In genomic region chr18:23227729-23228075, GRCh38 we compare ENCODE assay signal across 11 cellular contexts.
A peak's percentile ranks its signal among the peaks of the same experiment; 100 is the strongest.
DNase-seq lines count a peak whose midpoint lies in the region; ATAC-seq and TF ChIP-seq lines count a peak whose summit lies in the region.
"Had no signal": no experiment of that assay in that cellular context is flagged by ENCODE, and none has a peak within 500 bp of the region (broad histone marks: within the 10 kb centered on the region; RNA-seq: fewer than 3 reads in every experiment).

No MANE protein-coding gene starts in this region.

- no peak for TF ChIP-seq CTCF in coronary artery (IDR thresholded peaks at IDR 0.05)

- peak; percentile 82 for DNase-seq in DMS53 treated with DMSO at 0.1 percent for 48 hours (lab: John Stamatoyannopoulos, UW; ENCODE audit: unreplicated experiment)
- peak; percentile 25 for DNase-seq in NCI-H345 treated with DMSO at 0.1 percent for 48 hours (lab: John Stamatoyannopoulos, UW; ENCODE audit: unreplicated experiment)
- no peak for DNase-seq in coronary artery (ENCODE audit: low spot score)
- peak; percentile 41 for DNase-seq in retina
- DNase-seq in stimulated activated CD4-positive, alpha-beta T cell treated with anti-CD3 and anti-CD28 coated beads, Interleukin-12 subunit alpha, Interleukin-12 subunit beta, amount 100 ng/mL, for 4 hours = no peak
- DNase-seq in NCI-H526 (lab: John Stamatoyannopoulos, UW) = no peak
- DNase-seq: activated naive CD4-positive, alpha-beta T cell treated with Interleukin-2 at 50 U/mL for 16 hours; MV-4-11; natural killer cell had no signal

- ATAC-seq in HG02885 (IDR thresholded peaks at IDR 0.05; ENCODE audit: poor library complexity, unreplicated experiment) (no peak), GM18873 (IDR thresholded peaks at IDR 0.05; ENCODE audit: low FRiP score, unreplicated experiment) (no peak)
- ATAC-seq: natural killer cell had no signal

- H3K27ac ChIP-seq in coronary artery = peak overlapping the region; percentile 91 to 96

- H3K4me3 ChIP-seq in coronary artery = no peak overlapping the region

Comparison
In these comparisons a context has a peak if more than half of its experiments do, and no peak if none do; other contexts are left out.
1. DNase-seq: peak in DMS53 treated with DMSO at 0.1 percent for 48 hours (single experiment), NCI-H345 treated with DMSO at 0.1 percent for 48 hours (single experiment) and retina (single experiment); none in coronary artery (single experiment), stimulated activated CD4-positive, alpha-beta T cell treated with anti-CD3 and anti-CD28 coated beads, Interleukin-12 subunit alpha, Interleukin-12 subunit beta, amount 100 ng/mL, for 4 hours (single experiment) and NCI-H526 (0 of 2).